ENCODE assay signal across 30 cellular contexts in genomic region chr19:54424201-54424600, GRCh38. TPM values are rescaled to one million over a fixed set of nuclear protein-coding genes. Genes with fewer than 3 reads are reported as not detected.
"Had no signal": no experiment of that assay in that cellular context is flagged by ENCODE, and none has a peak within 500 bp of the region (broad histone marks: within the 10 kb centered on the region; RNA-seq: fewer than 3 reads in every experiment).

No MANE protein-coding gene starts in this region.

- H3K9me3 Mint-ChIP-seq: activated CD4-positive, alpha-beta T cell treated with anti-CD3 and anti-CD28 coated beads, Interleukin-2, amount 10 ng/mL, durations not matched to agents 24 days and 14 days; activated CD8-positive, alpha-beta T cell treated with anti-CD3 and anti-CD28 coated beads for 36 hours; activated naive CD4-positive, alpha-beta T cell treated with anti-CD3 and anti-CD28 coated beads, Interleukin-2, amount 10 ng/mL, durations not matched to agents 7 days and 5 days; activated naive CD8-positive, alpha-beta T cell treated with anti-CD3 and anti-CD28 coated beads for 36 hours; activated T-cell treated with anti-CD3 and anti-CD28 coated beads, Interleukin-2, amount 50 U/mL, for 24 hours; activated T-helper 2 cell treated with anti-CD3 and anti-CD28 coated beads, Interferon-gamma antibody, Interleukin-2, Interleukin-4, amounts not matched to agents 10 μg/mL and 5 μg/mL and 100 μg/mL, durations not matched to agents 14 hours and 24 hours and 36 hours; T-helper 2 cell treated with Interferon-gamma antibody and Interleukin-4, amounts not matched to agents 5 μg/mL and 100 μg/mL, for 36 hours had no signal

- ATAC-seq: activated CD8-positive, alpha-beta T cell treated with anti-CD3 and anti-CD28 coated beads for 36 hours; Panc1 had no signal

- H3K4me1 Mint-ChIP-seq: activated CD4-positive, alpha-beta T cell treated with anti-CD3 and anti-CD28 coated beads, Interleukin-2, amount 10 ng/mL, durations not matched to agents 24 days and 14 days; activated naive CD4-positive, alpha-beta T cell treated with anti-CD3 and anti-CD28 coated beads, Interleukin-2, amount 10 ng/mL, durations not matched to agents 7 days and 5 days; activated naive CD8-positive, alpha-beta T cell treated with anti-CD3 and anti-CD28 coated beads for 36 hours had no signal

- H3K27ac Mint-ChIP-seq: activated CD4-positive, alpha-beta T cell treated with anti-CD3 and anti-CD28 coated beads, Interleukin-2, amount 10 ng/mL, durations not matched to agents 24 days and 14 days; activated CD8-positive, alpha-beta T cell treated with anti-CD3 and anti-CD28 coated beads for 36 hours; activated naive CD4-positive, alpha-beta T cell treated with anti-CD3 and anti-CD28 coated beads, Interleukin-2, amount 10 ng/mL, durations not matched to agents 7 days and 5 days; activated naive CD8-positive, alpha-beta T cell treated with anti-CD3 and anti-CD28 coated beads for 36 hours; activated T-cell treated with anti-CD3 and anti-CD28 coated beads, Interleukin-2, amount 50 U/mL, for 24 hours; activated T-helper 2 cell treated with anti-CD3 and anti-CD28 coated beads, Interferon-gamma antibody, Interleukin-2, Interleukin-4, amounts not matched to agents 10 μg/mL and 5 μg/mL and 100 μg/mL, durations not matched to agents 14 hours and 24 hours and 36 hours; T-helper 2 cell treated with Interferon-gamma antibody and Interleukin-4, amounts not matched to agents 5 μg/mL and 100 μg/mL, for 36 hours had no signal

- H3K4me1 ChIP-seq: SJCRH30 had no signal

- H3K9me3 ChIP-seq: MG63, SJCRH30 had no signal

- H3K36me3 ChIP-seq: brain microvascular endothelial cell, cardiac muscle cell, MG63, SJCRH30 had no signal

- H3K4me3 Mint-ChIP-seq: activated CD4-positive, alpha-beta T cell treated with anti-CD3 and anti-CD28 coated beads, Interleukin-2, amount 10 ng/mL, durations not matched to agents 24 days and 14 days; activated CD8-positive, alpha-beta T cell treated with anti-CD3 and anti-CD28 coated beads for 36 hours; activated naive CD4-positive, alpha-beta T cell treated with anti-CD3 and anti-CD28 coated beads, Interleukin-2, amount 10 ng/mL, durations not matched to agents 7 days and 5 days; activated naive CD8-positive, alpha-beta T cell treated with anti-CD3 and anti-CD28 coated beads for 36 hours; activated T-cell treated with anti-CD3 and anti-CD28 coated beads, Interleukin-2, amount 50 U/mL, for 24 hours; T-helper 2 cell treated with Interferon-gamma antibody and Interleukin-4, amounts not matched to agents 5 μg/mL and 100 μg/mL, for 36 hours had no signal

- DNase-seq: activated CD4-positive, alpha-beta T cell treated with anti-CD3 and anti-CD28 coated beads, Interleukin-2, amount 10 ng/mL, durations not matched to agents 24 days and 14 days; activated CD4-positive, alpha-beta T cell treated with anti-CD3 and anti-CD28 coated beads, Interleukin-2, amount 50 U/mL, for 4 hours; activated CD8-positive, alpha-beta T cell treated with anti-CD3 and anti-CD28 coated beads for 36 hours; activated gamma-delta T cell treated with Interleukin-2 at 50 U/mL for 16 hours; activated naive CD4-positive, alpha-beta T cell treated with anti-CD3 and anti-CD28 coated beads, Interleukin-2, amount 10 ng/mL, durations not matched to agents 7 days and 5 days; activated naive CD8-positive, alpha-beta T cell treated with anti-CD3 and anti-CD28 coated beads for 36 hours; activated T-cell treated with anti-CD3 and anti-CD28 coated beads, Interleukin-2, amount 50 U/mL, for 24 hours; amniotic stem cell; brain microvascular endothelial cell; Karpas-422; KBM-7; MG63; NCI-H1048; NCI-H1105 treated with DMSO at 0.1 percent for 48 hours; NCI-H1436; NCI-H1694; NCI-H1930; NCI-H2081 treated with DMSO at 0.1 percent for 48 hours; NCI-H226; NCI-H446 treated with DMSO at 0.1 percent for 48 hours; NCI-H524; SHP77; SJCRH30 had no signal

- H3K36me3 Mint-ChIP-seq: activated naive CD4-positive, alpha-beta T cell treated with anti-CD3 and anti-CD28 coated beads, Interleukin-2, amount 10 ng/mL, durations not matched to agents 7 days and 5 days; activated naive CD8-positive, alpha-beta T cell treated with anti-CD3 and anti-CD28 coated beads for 36 hours had no signal

- H3K27ac ChIP-seq: brain microvascular endothelial cell, cardiac muscle cell, SJCRH30, SK-N-MC had no signal

- H3K4me3 ChIP-seq: cardiac muscle cell, MG63, SJCRH30, SK-N-MC had no signal

RNA-seq across cellular contexts. Expression of gene TTYH1, which starts 8.9 kb away (rescaled TPM):
- total RNA-seq: cardiac muscle cell, RPMI7951, SJCRH30 had no signal

RNA-seq across cellular contexts. Expression of gene LENG9, which starts 39.4 kb away (rescaled TPM):
- polyA plus RNA-seq: cardiac muscle cell had no signal

RNA-seq across cellular contexts. Expression of gene CDC42EP5, which starts 48.9 kb away (rescaled TPM):
- total RNA-seq: T-helper 1 cell treated with Interleukin-12 subunit alpha and Interleukin-12 subunit beta and Interleukin-4 antibody, amounts not matched to agents 30 ng/mL and 1 ng/mL, for 36 hours had no signal

RNA-seq across cellular contexts. Expression of gene LAIR1, which starts 59.5 kb away (rescaled TPM):
- total RNA-seq: cardiac muscle cell, SJCRH30 had no signal
- polyA plus RNA-seq: cardiac muscle cell had no signal
